ENCODE assay signal across 8 cellular contexts in the genomic region with DNA sequence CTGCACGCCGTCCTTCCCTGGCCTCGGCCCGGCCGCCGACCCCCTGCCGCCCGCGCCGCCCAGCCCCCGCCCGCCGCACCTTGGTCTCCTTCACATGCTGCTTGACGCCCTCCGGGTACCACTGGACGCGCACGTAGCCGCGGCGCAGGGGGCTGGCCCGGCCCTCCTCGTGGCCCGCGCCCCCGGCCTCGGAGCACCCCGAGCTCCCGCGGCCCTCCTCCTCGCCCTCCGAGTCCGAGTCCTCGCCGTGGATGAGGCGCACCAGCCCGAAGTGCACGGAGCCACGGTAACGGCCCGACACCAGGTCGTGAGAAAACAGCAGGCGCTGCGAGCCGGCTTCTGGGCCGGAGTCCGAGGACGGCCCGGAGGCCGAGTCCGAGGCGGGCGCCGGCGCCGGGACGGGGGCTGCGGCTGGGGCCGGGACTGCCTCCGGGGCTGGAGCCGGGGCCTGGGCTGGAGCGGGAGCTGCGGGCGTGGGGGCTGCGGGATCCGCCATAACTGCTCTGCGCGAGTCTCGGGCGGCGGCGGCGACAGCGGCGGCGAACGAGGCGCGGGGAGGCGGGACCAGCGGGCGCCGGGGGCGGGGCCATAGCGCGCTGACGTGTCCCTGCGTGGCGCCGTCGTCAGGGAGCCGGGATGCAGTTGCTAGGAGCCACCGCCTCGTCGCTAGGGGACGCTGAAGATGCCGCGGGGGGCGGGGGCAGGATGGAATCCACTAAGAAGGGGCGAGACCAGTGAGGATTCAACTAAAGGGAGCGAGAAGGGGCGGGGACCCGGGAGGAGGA. TPM values are rescaled to one million over a fixed set of nuclear protein-coding genes. Genes with fewer than 3 reads are reported as not detected.
DNase-seq lines count a peak whose midpoint lies in the region; ATAC-seq and TF ChIP-seq lines count a peak whose summit lies in the region.

Gene UBE2O (minus strand): TSS at position 507 of the 785 bp plus-strand sequence. CDS start 11 bp downstream, at position 496.

- H3K27ac ChIP-seq in GM23248: peak within 1 kb of the TSS; percentile 44
- H3K27ac ChIP-seq in foreskin keratinocyte: peak within 1 kb of the TSS; percentile 73

- H3K4me2 ChIP-seq in GM23248 (ENCODE audit: unreplicated experiment): peak within 1 kb of the TSS; percentile 90

- peaks cover 49% of the 10 kb centered on the region for H3K79me2 ChIP-seq in GM23248 (ENCODE audit: insufficient read depth)

- DNase-seq in Daoy (ENCODE audit: low read depth): peak; percentile 93
- peak; percentile 96 for DNase-seq in GM23248
- DNase-seq in LoVo (ENCODE audit: low spot score): peak; percentile 89
- peak; percentile 89 for DNase-seq in activated effector memory CD4-positive, alpha-beta T cell treated with Interleukin-2 at 50 U/mL for 16 hours
- DNase-seq in foreskin keratinocyte: peak; percentile 36 to 52
- DNase-seq in stromal cell of bone marrow (ENCODE audit: low read depth): peak; percentile 70

- in situ Hi-C loops in GM23248 (cut with MboI): no loop called here

- H3K27me3 ChIP-seq in GM23248 (replicated peaks; ENCODE audit: insufficient read depth) (no peaks in the 10 kb centered on the region), foreskin keratinocyte (no peaks in the 10 kb centered on the region), neuron (ENCODE audit: insufficient read depth, low read length) (no peaks in the 10 kb centered on the region)

- H3K4me1 ChIP-seq in GM23248 (ENCODE audit: insufficient read depth) (peaks cover 16% of the 10 kb centered on the region; the same call in 1 of the 2 replicates), foreskin keratinocyte (peaks cover 2% of the 10 kb centered on the region), neuron (ENCODE audit: insufficient read depth, low read length) (peaks cover 20% of the 10 kb centered on the region)

- peak; percentile 71 for TF ChIP-seq CTCF in foreskin keratinocyte (conservative IDR thresholded peaks at IDR 0.05)

- H4K20me1 ChIP-seq in GM23248 (ENCODE audit: insufficient read depth): peaks cover 10% of the 10 kb centered on the region; the same call in 1 of the 2 replicates

- no peaks in the 10 kb centered on the region for H3K9me2 ChIP-seq in GM23248 (ENCODE audit: insufficient read depth)

- 0 to 1% methylated on average over 32 to 94 of the region's 103 CpGs for WGBS in GM23248 (ENCODE audit: low coverage in 1 of 2, low lambda C conversion rate in 2 of 2, missing lambda C conversion rate in 2 of 2), 2 experiments

- no peaks in the 10 kb centered on the region for H3K9me3 ChIP-seq in GM23248 (ENCODE audit: low read depth)
- H3K9me3 ChIP-seq in neuron (ENCODE audit: low read length): no peaks in the 10 kb centered on the region

- H3K36me3 ChIP-seq in GM23248 (ENCODE audit: low read depth) (no peaks in the 10 kb centered on the region), neuron (ENCODE audit: insufficient read depth, low read length) (no peaks in the 10 kb centered on the region)

- peak within 1 kb of the TSS; percentile 85 for H3K4me3 ChIP-seq in GM23248
- H3K4me3 ChIP-seq in neuron (ENCODE audit: low read length): peak within 1 kb of the TSS; percentile 86

- TF ChIP-seq POLR2A in Raji (IDR thresholded peaks at IDR 0.05; ENCODE audit: insufficient read depth, low read depth, low read length): peak; percentile 74

- H3F3A ChIP-seq in GM23248 (ENCODE audit: insufficient read depth): peaks cover 9% of the 10 kb centered on the region; the same call in 1 of the 2 replicates

- peak within 1 kb of the TSS; percentile 70 for H2AFZ ChIP-seq in GM23248
- peak within 1 kb of the TSS; percentile 84 for H2AFZ ChIP-seq in neuron (ENCODE audit: low read depth, low read length)

- ATAC-seq in foreskin keratinocyte: peak; percentile 89

- H3K9ac ChIP-seq in GM23248: peak within 1 kb of the TSS; percentile 89

RNA-seq across cellular contexts. Expression of gene UBE2O, which starts in this region (rescaled TPM):
- total RNA-seq in Daoy (2014; rRNA removed; shearing (Covaris generic)): 19.2 and 24.7 TPM in 2 replicates
- 17.2 TPM in 2 replicates for total RNA-seq in GM23248 (2014; rRNA removed; shearing (Covaris generic))
- polyA plus RNA-seq in GM23248 (2016; fragmentation: Nextera tagmentation; extraction: Ambion mirVana) (7.1 and 7.2 TPM in 2 replicates), foreskin keratinocyte (5.2 and 6.4 TPM in 2 replicates)
- total RNA-seq in foreskin keratinocyte: 16.6 and 17.3 TPM in 2 replicates

Comparison
In these comparisons a context has a peak if more than half of its experiments do, and no peak if none do; other contexts are left out.
1. Peak in every context shown above with its lines: DNase-seq, ATAC-seq, H3K4me3 ChIP-seq and H3K27ac ChIP-seq.
2. DNase-seq: peak in every context shown above with its lines; median percentile 96 in GM23248; 93 in Daoy; 89 in LoVo; 89 in activated effector memory CD4-positive, alpha-beta T cell treated with Interleukin-2 at 50 U/mL for 16 hours; 70 in stromal cell of bone marrow; 44 in foreskin keratinocyte.